In the genomic region with DNA sequence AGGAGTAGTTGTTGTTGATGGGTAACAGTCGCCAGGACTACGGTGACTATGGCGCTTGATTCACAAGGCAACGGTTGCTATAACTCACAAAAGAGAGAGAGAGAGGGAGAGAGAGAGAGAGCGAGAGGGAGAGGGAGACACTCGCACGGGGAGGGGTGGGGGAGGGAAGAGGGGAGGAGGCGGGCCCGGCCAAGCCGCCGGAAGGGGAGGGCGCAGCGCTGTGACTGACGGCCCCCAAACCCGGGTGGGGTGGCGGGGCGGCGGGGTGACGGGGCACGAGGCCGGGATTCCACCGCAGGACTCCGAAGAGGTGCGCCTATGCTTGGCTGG, we compare ENCODE assay signal across 8 cellular contexts. TPM values are rescaled to one million over a fixed set of nuclear protein-coding genes. Genes with fewer than 3 reads are reported as not detected.
DNase-seq lines count a peak whose midpoint lies in the region; ATAC-seq and TF ChIP-seq lines count a peak whose summit lies in the region.

TSS of gene RFX3 (minus strand) at position 166 of the 330 bp plus-strand sequence. CDS start 130,413 bp downstream, outside the sequence.

- TF ChIP-seq POLR2A in thyroid gland (IDR thresholded peaks at IDR 0.05) = no peak

- H3K4me1 Mint-ChIP-seq in activated naive CD8-positive, alpha-beta T cell treated with anti-CD3 and anti-CD28 coated beads for 36 hours = peaks cover 38% of the 10 kb centered on the region
- peaks cover 37% of the 10 kb centered on the region for H3K4me1 Mint-ChIP-seq in osteocyte (ENCODE audit: unreplicated experiment)

- no peaks in the 10 kb centered on the region for H3K27me3 Mint-ChIP-seq in activated naive CD8-positive, alpha-beta T cell treated with anti-CD3 and anti-CD28 coated beads for 36 hours
- no peaks in the 10 kb centered on the region for H3K27me3 Mint-ChIP-seq in osteocyte (ENCODE audit: unreplicated experiment)

- H3K4me3 Mint-ChIP-seq in activated naive CD8-positive, alpha-beta T cell treated with anti-CD3 and anti-CD28 coated beads for 36 hours = peak within 1 kb of the TSS; percentile 94
- H3K4me3 Mint-ChIP-seq in osteocyte (ENCODE audit: unreplicated experiment) = peak within 1 kb of the TSS; percentile 96

- no peaks in the 10 kb centered on the region for H3K9me3 ChIP-seq in thyroid gland

- intact Hi-C loops in Right ventricle myocardium inferior (cut with DNase I) (loop anchor here (2.0 to 10.0 kb wide), 3 partner anchors 54 to 1139 kb away; partner anchors contain the start of genes PLPP6, PUM3 and SPATA6L), thyroid gland (cut with DNase I) (no loop called here)

- H3K36me3 ChIP-seq in GM06990 (ENCODE audit: control insufficient read depth, insufficient read depth, low read length) = no peaks in the 10 kb centered on the region
- H3K36me3 ChIP-seq in thyroid gland = no peaks in the 10 kb centered on the region

- H3K4me3 ChIP-seq in GM06990 (replicated peaks; ENCODE audit: low read depth, low read length) = peak within 1 kb of the TSS; percentile 96
- peak within 1 kb of the TSS; percentile 88 to 95 (median 93) for H3K4me3 ChIP-seq in thyroid gland (replicated peaks in 1 of 3)

- peak within 1 kb of the TSS; percentile 99 for H3K27ac Mint-ChIP-seq in activated naive CD8-positive, alpha-beta T cell treated with anti-CD3 and anti-CD28 coated beads for 36 hours
- peak within 1 kb of the TSS; percentile 100 for H3K27ac Mint-ChIP-seq in osteocyte (ENCODE audit: unreplicated experiment)

- H3K9me3 Mint-ChIP-seq in activated naive CD8-positive, alpha-beta T cell treated with anti-CD3 and anti-CD28 coated beads for 36 hours = peaks cover 4% of the 10 kb centered on the region
- H3K9me3 Mint-ChIP-seq in osteocyte (ENCODE audit: unreplicated experiment) = no peaks in the 10 kb centered on the region

- peaks cover 15% of the 10 kb centered on the region for H3K36me3 Mint-ChIP-seq in activated naive CD8-positive, alpha-beta T cell treated with anti-CD3 and anti-CD28 coated beads for 36 hours
- H3K36me3 Mint-ChIP-seq in osteocyte (ENCODE audit: unreplicated experiment) = peaks cover 9% of the 10 kb centered on the region

- peak within 1 kb of the TSS; percentile 99 to 100 (median 100) for H3K27ac ChIP-seq in thyroid gland

- ATAC-seq in HG02678 (IDR thresholded peaks at IDR 0.05; ENCODE audit: unreplicated experiment) (peak; percentile 47), Right ventricle myocardium inferior (peak; percentile 96)

- TF ChIP-seq CTCF in GM06990 (IDR thresholded peaks at IDR 0.05; ENCODE audit: insufficient read depth, low read length, poor library complexity, severe bottlenecking) (no peak), osteocyte (IDR thresholded peaks at IDR 0.05) (no peak), thyroid gland (IDR thresholded peaks at IDR 0.05) (no peak)

- H3K4me1 ChIP-seq in thyroid gland = peaks cover 0 to 14% of the 10 kb centered on the region in 2 donors

- WGBS in thyroid gland, 2 donors = 0% methylated on average over 12 to 20 of the region's 24 CpGs

- H3K27me3 ChIP-seq in GM06990 (replicated peaks; ENCODE audit: control insufficient read depth, insufficient read depth, low read length) (no peaks in the 10 kb centered on the region), thyroid gland (no peaks in the 10 kb centered on the region)

- DNase-seq in GM06990 (ENCODE audit: extremely low read depth, insufficient read length) = peak; percentile 95
- DNase-seq in NCI-H1105 (lab: John Stamatoyannopoulos, UW) = peak; percentile 94
- peak; percentile 75 for DNase-seq in SKM-1 (lab: John Stamatoyannopoulos, UW; ENCODE audit: unreplicated experiment)
- DNase-seq in activated naive CD8-positive, alpha-beta T cell treated with anti-CD3 and anti-CD28 coated beads for 36 hours = peak; percentile 91
- DNase-seq in Right ventricle myocardium inferior (ENCODE audit: missing footprints) = peak; percentile 95
- peak; percentile 96 for DNase-seq in osteocyte (ENCODE audit: extremely low spot score, unreplicated experiment)
- DNase-seq in thyroid gland = peak; percentile 88 to 90

RNA-seq across cellular contexts. Expression of gene RFX3, which starts in this region (rescaled TPM):
- 10 to 100 TPM; 10.1 to 10.4 TPM for total RNA-seq in activated naive CD8-positive, alpha-beta T cell treated with anti-CD3 and anti-CD28 coated beads for 36 hours
- total RNA-seq in Right ventricle myocardium inferior (3.7 TPM), osteocyte (9.4 and 10.0 TPM in 2 replicates), thyroid gland (10 to 100 TPM in 3 of 4 donors, 1 to 10 TPM in 1; 8.8 to 16.7 (median 12.3) TPM)

Comparison
In these comparisons a context has a peak if more than half of its experiments do, and no peak if none do; other contexts are left out.
1. Peak in every context shown above with its lines: DNase-seq, ATAC-seq, H3K4me3 ChIP-seq and H3K27ac ChIP-seq.